In genomic region chr19:19652482-19653295, GRCh38 we compare ENCODE assay signal across 24 cellular contexts. TPM values are rescaled to one million over a fixed set of nuclear protein-coding genes. Genes with fewer than 3 reads are reported as not detected.
DNase-seq lines count a peak whose midpoint lies in the region; TF ChIP-seq lines count a peak whose summit lies in the region.
"Had no signal": no experiment of that assay in that cellular context is flagged by ENCODE, and none has a peak within 500 bp of the region (broad histone marks: within the 10 kb centered on the region; RNA-seq: fewer than 3 reads in every experiment).

No MANE protein-coding gene starts in this region.

- peaks cover 2% of the 10 kb centered on the region for H3K36me3 Mint-ChIP-seq in activated naive CD8-positive, alpha-beta T cell
- H3K36me3 Mint-ChIP-seq in activated naive CD8-positive, alpha-beta T cell treated with anti-CD3 and anti-CD28 coated beads for 36 hours = peaks cover 22% of the 10 kb centered on the region
- H3K36me3 Mint-ChIP-seq in progenitor cell of endocrine pancreas (ENCODE audit: insufficient read depth) = peaks cover 17% of the 10 kb centered on the region

- H3K27ac ChIP-seq in substantia nigra (ENCODE audit: low read depth, low read length, poor library complexity, severe bottlenecking) (peak overlapping the region; percentile 69), caudate nucleus (ENCODE audit: low read depth, low read length) (no peak overlapping the region)
- H3K27ac ChIP-seq: C4-2B, colonic mucosa, parathyroid adenoma, upper lobe of left lung had no signal

- no peaks in the 10 kb centered on the region for H3K9me3 Mint-ChIP-seq in activated naive CD8-positive, alpha-beta T cell (ENCODE audit: low read depth)
- no peaks in the 10 kb centered on the region for H3K9me3 Mint-ChIP-seq in activated naive CD8-positive, alpha-beta T cell treated with anti-CD3 and anti-CD28 coated beads for 36 hours
- no peaks in the 10 kb centered on the region for H3K9me3 Mint-ChIP-seq in progenitor cell of endocrine pancreas (ENCODE audit: low read depth)
- H3K9me3 Mint-ChIP-seq: naive thymus-derived CD4-positive, alpha-beta T cell; stimulated activated naive CD8-positive, alpha-beta T cell treated with anti-CD3 and anti-CD28 coated beads, Interleukin-15, amount 100 ng/mL, for 72 hours had no signal

- H3K27ac Mint-ChIP-seq in activated naive CD8-positive, alpha-beta T cell = peak overlapping the region; percentile 34
- no peak overlapping the region for H3K27ac Mint-ChIP-seq in activated naive CD8-positive, alpha-beta T cell treated with anti-CD3 and anti-CD28 coated beads for 36 hours
- no peak overlapping the region for H3K27ac Mint-ChIP-seq in progenitor cell of endocrine pancreas

- H3K36me3 ChIP-seq in MG63 = peaks cover 95% of the 10 kb centered on the region

- DNase-seq in activated naive CD8-positive, alpha-beta T cell treated with anti-CD3 and anti-CD28 coated beads for 36 hours = no peak
- DNase-seq in MG63 = peak; percentile 56
- DNase-seq in epidermal melanocyte (ENCODE audit: insufficient read length, low spot score) = peak; percentile 8
- no peak for DNase-seq in substantia nigra (lab: John Stamatoyannopoulos, UW)
- DNase-seq in caudate nucleus (lab: John Stamatoyannopoulos, UW) = no peak
- no peak for DNase-seq in progenitor cell of endocrine pancreas (ENCODE audit: low spot score, unreplicated experiment)
- no peak for DNase-seq in GDM1 (lab: John Stamatoyannopoulos, UW)
- DNase-seq: activated CD4-positive, alpha-beta T cell treated with anti-CD3 and anti-CD28 coated beads, Interleukin-2, amount 50 U/mL, for 4 hours; activated naive CD4-positive, alpha-beta T cell; activated T-cell treated with anti-CD3 and anti-CD28 coated beads, Interleukin-2, amount 50 U/mL, for 1 hour; anterior cingulate cortex; colonic mucosa; hippocampal formation; KBM-7; mesenchymal stem cell; NCI-H1092; NCI-H2029 treated with DMSO at 0.1 percent for 48 hours; stimulated activated CD4-positive, alpha-beta T cell treated with anti-CD3 and anti-CD28 coated beads, Interleukin-2, amount 100 ng/mL, for 48 hours; stimulated activated naive CD8-positive, alpha-beta T cell treated with anti-CD3 and anti-CD28 coated beads, Interleukin-15, amount 100 ng/mL, for 72 hours had no signal

- H3K27me3 Mint-ChIP-seq in activated naive CD8-positive, alpha-beta T cell = no peaks in the 10 kb centered on the region
- no peaks in the 10 kb centered on the region for H3K27me3 Mint-ChIP-seq in activated naive CD8-positive, alpha-beta T cell treated with anti-CD3 and anti-CD28 coated beads for 36 hours
- no peaks in the 10 kb centered on the region for H3K27me3 Mint-ChIP-seq in progenitor cell of endocrine pancreas
- H3K27me3 Mint-ChIP-seq: naive thymus-derived CD4-positive, alpha-beta T cell; stimulated activated naive CD8-positive, alpha-beta T cell treated with anti-CD3 and anti-CD28 coated beads, Interleukin-15, amount 100 ng/mL, for 72 hours had no signal

- H3K27me3 ChIP-seq in MG63 = no peaks in the 10 kb centered on the region
- H3K27me3 ChIP-seq: colonic mucosa, upper lobe of left lung had no signal

- TF ChIP-seq CTCF in progenitor cell of endocrine pancreas (IDR thresholded peaks at IDR 0.05; ENCODE audit: unreplicated experiment) = no peak

- H3K9me3 ChIP-seq in MG63 = no peaks in the 10 kb centered on the region
- H3K9me3 ChIP-seq: colonic mucosa, upper lobe of left lung had no signal

- H3K4me3 ChIP-seq in MG63 = no peak overlapping the region
- H3K4me3 ChIP-seq: colonic mucosa, upper lobe of left lung had no signal

- no peak overlapping the region for H3K4me3 Mint-ChIP-seq in activated naive CD8-positive, alpha-beta T cell
- H3K4me3 Mint-ChIP-seq in activated naive CD8-positive, alpha-beta T cell treated with anti-CD3 and anti-CD28 coated beads for 36 hours = no peak overlapping the region
- no peak overlapping the region for H3K4me3 Mint-ChIP-seq in progenitor cell of endocrine pancreas (ENCODE audit: low read depth)
- H3K4me3 Mint-ChIP-seq: stimulated activated naive CD8-positive, alpha-beta T cell treated with anti-CD3 and anti-CD28 coated beads, Interleukin-15, amount 100 ng/mL, for 72 hours had no signal

- no peaks in the 10 kb centered on the region for H3K4me1 Mint-ChIP-seq in activated naive CD8-positive, alpha-beta T cell (ENCODE audit: low read depth)
- H3K4me1 Mint-ChIP-seq in activated naive CD8-positive, alpha-beta T cell treated with anti-CD3 and anti-CD28 coated beads for 36 hours = peaks cover 2% of the 10 kb centered on the region
- no peaks in the 10 kb centered on the region for H3K4me1 Mint-ChIP-seq in progenitor cell of endocrine pancreas (ENCODE audit: low read depth)

RNA-seq across cellular contexts. Expression of gene GMIP, which starts 9.2 kb away (rescaled TPM):
- 10 to 100 TPM; 53.3 to 54.7 TPM for total RNA-seq in activated naive CD8-positive, alpha-beta T cell treated with anti-CD3 and anti-CD28 coated beads for 36 hours
- 2.7 and 12.4 TPM in 2 replicates for total RNA-seq in MG63 (2014; rRNA removed; shearing (Covaris generic); ENCODE audit: low replicate concordance)
- total RNA-seq in progenitor cell of endocrine pancreas = 29.2 and 30.5 TPM in 2 replicates

RNA-seq across cellular contexts. Expression of gene ATP13A1, which starts 10.8 kb away (rescaled TPM):
- 10 to 100 TPM; 72.6 to 76.4 TPM for total RNA-seq in activated naive CD8-positive, alpha-beta T cell treated with anti-CD3 and anti-CD28 coated beads for 36 hours
- total RNA-seq in MG63 (2014; rRNA removed; shearing (Covaris generic); ENCODE audit: low replicate concordance) = 30.6 and 70.8 TPM in 2 replicates
- total RNA-seq in progenitor cell of endocrine pancreas = 81.1 and 87.1 TPM in 2 replicates

RNA-seq across cellular contexts. Expression of gene ZNF101, which starts 15.9 kb away (rescaled TPM):
- 10 to 100 TPM; 71.8 to 73.2 TPM for total RNA-seq in activated naive CD8-positive, alpha-beta T cell treated with anti-CD3 and anti-CD28 coated beads for 36 hours
- total RNA-seq in MG63 (2014; rRNA removed; shearing (Covaris generic); ENCODE audit: low replicate concordance) = 7.1 and 18.0 TPM in 2 replicates
- 15.3 and 15.6 TPM in 2 replicates for total RNA-seq in progenitor cell of endocrine pancreas

RNA-seq across cellular contexts. Expression of gene LPAR2, which starts 24.7 kb away (rescaled TPM):
- 10 to 100 TPM; 23.7 to 28.4 TPM for total RNA-seq in activated naive CD8-positive, alpha-beta T cell treated with anti-CD3 and anti-CD28 coated beads for 36 hours
- 0.79 TPM in 1 of 2 replicates, not detected in the other for total RNA-seq in MG63 (2014; rRNA removed; shearing (Covaris generic); ENCODE audit: low replicate concordance)
- 164 and 170 TPM in 2 replicates for total RNA-seq in progenitor cell of endocrine pancreas

RNA-seq across cellular contexts. Expression of gene PBX4, which starts 34.2 kb away (rescaled TPM):
- 1 to 10 TPM; 8.2 to 9.6 TPM for total RNA-seq in activated naive CD8-positive, alpha-beta T cell treated with anti-CD3 and anti-CD28 coated beads for 36 hours
- total RNA-seq in MG63 (2014; rRNA removed; shearing (Covaris generic); ENCODE audit: low replicate concordance) = 2.4 and 15.5 TPM in 2 replicates
- total RNA-seq in progenitor cell of endocrine pancreas = 5.0 and 5.2 TPM in 2 replicates

Comparison
In these comparisons a context has a peak if more than half of its experiments do, and no peak if none do; other contexts are left out.
1. DNase-seq: peak in MG63 (single experiment) and epidermal melanocyte (single experiment); none in activated naive CD8-positive, alpha-beta T cell treated with anti-CD3 and anti-CD28 coated beads for 36 hours (single experiment), substantia nigra (0 of 49), caudate nucleus (0 of 61), progenitor cell of endocrine pancreas (single experiment) and GDM1 (single experiment).